ENCODE assay signal across 1 cellular context in the genomic region with DNA sequence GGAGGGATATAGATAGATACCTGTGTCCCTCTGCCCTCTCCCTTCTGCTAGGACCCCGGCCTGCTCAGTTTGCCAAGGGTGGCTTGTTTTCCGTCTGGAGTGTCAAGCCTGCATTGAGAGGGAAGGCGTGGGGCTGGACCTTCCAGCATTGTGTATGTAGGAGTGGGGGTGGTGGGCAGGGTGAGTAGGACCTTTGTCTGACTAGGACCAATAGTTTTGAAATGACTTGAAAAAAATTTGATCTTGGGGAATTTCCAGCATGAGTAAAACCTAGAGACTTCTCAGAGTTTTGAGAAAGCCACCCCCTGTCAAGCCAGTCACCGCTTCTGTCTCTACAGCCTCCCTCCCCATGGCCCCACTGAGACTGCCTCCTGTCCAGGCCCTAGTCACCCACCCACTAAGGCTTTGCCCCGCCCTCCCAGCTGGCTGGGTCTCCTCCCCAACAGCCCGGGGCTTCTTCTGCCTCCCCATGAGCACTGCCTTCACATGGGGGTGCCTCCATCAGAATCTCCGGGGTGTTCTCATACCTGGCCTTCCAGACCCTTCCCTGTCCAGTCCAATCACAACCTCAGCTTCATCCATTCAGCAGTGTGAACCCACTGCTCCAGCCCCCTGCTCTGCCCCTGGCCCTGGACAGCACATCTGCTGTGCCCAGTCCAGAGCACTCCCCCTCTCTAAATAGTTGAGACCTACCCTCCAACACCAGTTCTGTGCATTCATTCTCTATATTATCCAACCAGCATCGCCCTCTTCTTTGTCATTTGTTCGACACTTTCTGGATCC.
TF ChIP-seq lines count a peak whose summit lies in the region.

No MANE protein-coding gene starts in this region.

TF ChIP-seq in GM23338, 12 proteins besides CTCF, POLR2A, EP300 and RAD21 (continued from another document):
- TF ChIP-seq, protein P1, sequence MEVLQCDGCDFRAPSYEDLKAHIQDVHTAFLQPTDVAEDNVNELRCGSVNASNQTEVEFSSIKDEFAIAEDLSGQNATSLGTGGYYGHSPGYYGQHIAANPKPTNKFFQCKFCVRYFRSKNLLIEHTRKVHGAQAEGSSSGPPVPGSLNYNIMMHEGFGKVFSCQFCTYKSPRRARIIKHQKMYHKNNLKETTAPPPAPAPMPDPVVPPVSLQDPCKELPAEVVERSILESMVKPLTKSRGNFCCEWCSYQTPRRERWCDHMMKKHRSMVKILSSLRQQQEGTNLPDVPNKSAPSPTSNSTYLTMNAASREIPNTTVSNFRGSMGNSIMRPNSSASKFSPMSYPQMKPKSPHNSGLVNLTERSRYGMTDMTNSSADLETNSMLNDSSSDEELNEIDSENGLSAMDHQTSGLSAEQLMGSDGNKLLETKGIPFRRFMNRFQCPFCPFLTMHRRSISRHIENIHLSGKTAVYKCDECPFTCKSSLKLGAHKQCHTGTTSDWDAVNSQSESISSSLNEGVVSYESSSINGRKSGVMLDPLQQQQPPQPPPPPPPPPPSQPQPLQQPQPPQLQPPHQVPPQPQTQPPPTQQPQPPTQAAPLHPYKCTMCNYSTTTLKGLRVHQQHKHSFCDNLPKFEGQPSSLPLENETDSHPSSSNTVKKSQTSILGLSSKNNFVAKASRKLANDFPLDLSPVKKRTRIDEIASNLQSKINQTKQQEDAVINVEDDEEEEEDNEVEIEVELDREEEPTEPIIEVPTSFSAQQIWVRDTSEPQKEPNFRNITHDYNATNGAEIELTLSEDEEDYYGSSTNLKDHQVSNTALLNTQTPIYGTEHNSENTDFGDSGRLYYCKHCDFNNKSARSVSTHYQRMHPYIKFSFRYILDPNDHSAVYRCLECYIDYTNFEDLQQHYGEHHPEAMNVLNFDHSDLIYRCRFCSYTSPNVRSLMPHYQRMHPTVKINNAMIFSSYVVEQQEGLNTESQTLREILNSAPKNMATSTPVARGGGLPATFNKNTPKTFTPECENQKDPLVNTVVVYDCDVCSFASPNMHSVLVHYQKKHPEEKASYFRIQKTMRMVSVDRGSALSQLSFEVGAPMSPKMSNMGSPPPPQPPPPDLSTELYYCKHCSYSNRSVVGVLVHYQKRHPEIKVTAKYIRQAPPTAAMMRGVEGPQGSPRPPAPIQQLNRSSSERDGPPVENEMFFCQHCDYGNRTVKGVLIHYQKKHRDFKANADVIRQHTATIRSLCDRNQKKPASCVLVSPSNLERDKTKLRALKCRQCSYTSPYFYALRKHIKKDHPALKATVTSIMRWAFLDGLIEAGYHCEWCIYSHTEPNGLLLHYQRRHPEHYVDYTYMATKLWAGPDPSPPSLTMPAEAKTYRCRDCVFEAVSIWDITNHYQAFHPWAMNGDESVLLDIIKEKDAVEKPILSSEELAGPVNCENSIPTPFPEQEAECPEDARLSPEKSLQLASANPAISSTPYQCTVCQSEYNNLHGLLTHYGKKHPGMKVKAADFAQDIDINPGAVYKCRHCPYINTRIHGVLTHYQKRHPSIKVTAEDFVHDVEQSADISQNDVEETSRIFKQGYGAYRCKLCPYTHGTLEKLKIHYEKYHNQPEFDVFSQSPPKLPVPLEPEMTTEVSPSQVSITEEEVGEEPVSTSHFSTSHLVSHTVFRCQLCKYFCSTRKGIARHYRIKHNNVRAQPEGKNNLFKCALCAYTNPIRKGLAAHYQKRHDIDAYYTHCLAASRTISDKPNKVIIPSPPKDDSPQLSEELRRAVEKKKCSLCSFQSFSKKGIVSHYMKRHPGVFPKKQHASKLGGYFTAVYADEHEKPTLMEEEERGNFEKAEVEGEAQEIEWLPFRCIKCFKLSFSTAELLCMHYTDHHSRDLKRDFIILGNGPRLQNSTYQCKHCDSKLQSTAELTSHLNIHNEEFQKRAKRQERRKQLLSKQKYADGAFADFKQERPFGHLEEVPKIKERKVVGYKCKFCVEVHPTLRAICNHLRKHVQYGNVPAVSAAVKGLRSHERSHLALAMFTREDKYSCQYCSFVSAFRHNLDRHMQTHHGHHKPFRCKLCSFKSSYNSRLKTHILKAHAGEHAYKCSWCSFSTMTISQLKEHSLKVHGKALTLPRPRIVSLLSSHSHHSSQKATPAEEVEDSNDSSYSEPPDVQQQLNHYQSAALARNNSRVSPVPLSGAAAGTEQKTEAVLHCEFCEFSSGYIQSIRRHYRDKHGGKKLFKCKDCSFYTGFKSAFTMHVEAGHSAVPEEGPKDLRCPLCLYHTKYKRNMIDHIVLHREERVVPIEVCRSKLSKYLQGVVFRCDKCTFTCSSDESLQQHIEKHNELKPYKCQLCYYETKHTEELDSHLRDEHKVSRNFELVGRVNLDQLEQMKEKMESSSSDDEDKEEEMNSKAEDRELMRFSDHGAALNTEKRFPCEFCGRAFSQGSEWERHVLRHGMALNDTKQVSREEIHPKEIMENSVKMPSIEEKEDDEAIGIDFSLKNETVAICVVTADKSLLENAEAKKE (CRISPR knock-in tag; IDR thresholded peaks at IDR 0.05) = no peak
- no peak for TF ChIP-seq STAT1 (IDR thresholded peaks at IDR 0.05; ENCODE audit: unreplicated experiment)
TF ChIP-seq in GM23338: peak in this region for 0.
